Comparison of ENCODE assay signal across 19 cellular contexts in the genomic region with DNA sequence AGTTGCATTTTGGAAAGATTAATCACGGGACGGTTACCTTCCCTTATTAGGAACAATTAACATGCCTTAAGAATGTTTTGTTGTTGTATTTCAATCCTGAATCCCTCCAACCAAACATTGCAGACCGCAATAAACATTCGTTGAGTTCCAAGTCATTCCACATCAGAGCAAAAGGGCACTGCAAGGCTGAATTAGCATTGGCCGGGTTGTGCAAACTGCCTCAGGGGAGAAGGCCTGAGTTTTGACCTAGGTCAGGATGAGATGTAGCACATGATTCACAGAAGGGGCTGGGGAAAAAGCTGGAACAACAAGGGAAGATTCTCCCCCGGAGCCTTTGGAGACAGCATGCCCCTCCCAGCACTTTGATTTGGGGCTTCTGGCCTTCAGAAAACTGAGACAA.
DNase-seq lines count a peak whose midpoint lies in the region; ATAC-seq and TF ChIP-seq lines count a peak whose summit lies in the region.
"Had no signal": no experiment of that assay in that cellular context is flagged by ENCODE, and none has a peak within 500 bp of the region (broad histone marks: within the 10 kb centered on the region; RNA-seq: fewer than 3 reads in every experiment).

No MANE protein-coding gene starts in this region.

- H3K23ac ChIP-seq in mesenchymal stem cell (ENCODE audit: low read length in 2 of 2) = no peak overlapping the region

- 68 to 74% methylated on average over 6 of the region's 6 CpGs for WGBS in heart right ventricle, 2 donors
- WGBS in mesenchymal stem cell = 40% methylated on average over 4 of the region's 6 CpGs

- H3K4me3 ChIP-seq in right atrium auricular region = no peak overlapping the region
- H3K4me3 ChIP-seq in heart right ventricle = no peak overlapping the region
- H3K4me3 ChIP-seq in astrocyte of the spinal cord (ENCODE audit: low read depth, low read length) = no peak overlapping the region
- peak overlapping the region in 1 of 2 experiments; percentile 1 for H3K4me3 ChIP-seq in mesenchymal stem cell (ENCODE audit: insufficient read depth in 1 of 2, low read depth in 1 of 2, low read length in 2 of 2)
- no peak overlapping the region for H3K4me3 ChIP-seq in SJCRH30
- H3K4me3 ChIP-seq: left lung, uterus had no signal

- H3K4ac ChIP-seq in mesenchymal stem cell (ENCODE audit: low read depth in 1 of 2, low read length in 2 of 2) = peak overlapping the region in 1 of 2 experiments; percentile 64

- H4K91ac ChIP-seq in mesenchymal stem cell (ENCODE audit: low read length) = no peak overlapping the region

- H3K4me1 ChIP-seq in right atrium auricular region (no peaks in the 10 kb centered on the region), heart right ventricle (peaks cover 0 to 19% (median 8%) of the 10 kb centered on the region in 9 donors), mesenchymal stem cell (ENCODE audit: control insufficient read depth, insufficient read depth, low read depth, low read length) (peaks cover 3% of the 10 kb centered on the region), SJCRH30 (no peaks in the 10 kb centered on the region)
- H3K4me1 ChIP-seq: uterus had no signal

- no peak overlapping the region for H2AK5ac ChIP-seq in mesenchymal stem cell (ENCODE audit: low read length, severe bottlenecking)

- no peaks in the 10 kb centered on the region for H3K36me3 ChIP-seq in right atrium auricular region
- H3K36me3 ChIP-seq in heart right ventricle = no peaks in the 10 kb centered on the region
- no peaks in the 10 kb centered on the region for H3K36me3 ChIP-seq in mesenchymal stem cell (ENCODE audit: control insufficient read depth in 1 of 2, insufficient read depth in 2 of 2, low read depth in 1 of 2, low read length in 2 of 2)
- H3K36me3 ChIP-seq in SJCRH30 = no peaks in the 10 kb centered on the region
- H3K36me3 ChIP-seq: left lung, uterus had no signal

- peak overlapping the region; percentile 37 for H2AFZ ChIP-seq in mesenchymal stem cell (ENCODE audit: low read depth, low read length)

- in situ Hi-C loops in astrocyte of the spinal cord (cut with HindIII; ENCODE audit: low sequenced_read_pairs) = no loop called here

- peak; percentile 28 for DNase-seq in right atrium auricular region (ENCODE audit: low spot score)
- DNase-seq in heart right ventricle = no peak
- peak; percentile 22 for DNase-seq in astrocyte of the spinal cord (ENCODE audit: low read depth, low spot score)
- peak; percentile 94 for DNase-seq in mesenchymal stem cell
- DNase-seq in dermis blood vessel endothelial cell = no peak
- no peak for DNase-seq in SJCRH30
- no peak for DNase-seq in cortex of kidney (lab: John Stamatoyannopoulos, UW)
- DNase-seq: activated naive CD8-positive, alpha-beta T cell treated with anti-CD3 and anti-CD28 coated beads for 36 hours; cerebellar nuclear complex; hippocampal formation; left lung; naive thymus-derived CD4-positive, alpha-beta T cell; NCI-H1092 treated with DMSO at 0.1 percent for 48 hours; NCI-H2171 treated with DMSO at 0.1 percent for 48 hours had no signal

- no peak overlapping the region for H3K4me2 ChIP-seq in mesenchymal stem cell (ENCODE audit: low read length, poor library complexity, severe bottlenecking)

- TF ChIP-seq CTCF in right atrium auricular region (IDR thresholded peaks at IDR 0.05) = no peak
- TF ChIP-seq CTCF in heart right ventricle (IDR thresholded peaks at IDR 0.05) = no peak
- TF ChIP-seq CTCF in astrocyte of the spinal cord (IDR thresholded peaks at IDR 0.05; ENCODE audit: low read depth, low read length) = no peak

- intact Hi-C loops in heart right ventricle (cut with DNase I) = no loop called here

- no peak for ATAC-seq in heart right ventricle
- no peak for ATAC-seq in HG03159 (IDR thresholded peaks at IDR 0.05; ENCODE audit: unreplicated experiment)
- ATAC-seq: left lung; naive thymus-derived CD4-positive, alpha-beta T cell; stimulated activated effector memory CD8-positive, alpha-beta T cell treated with anti-CD3 and anti-CD28 coated beads, Interleukin-12 subunit alpha, Interleukin-12 subunit beta, amount 100 ng/mL, for 72 hours; WTC11 had no signal

- no peak overlapping the region for H2BK15ac ChIP-seq in mesenchymal stem cell (ENCODE audit: low read depth, poor library complexity, severe bottlenecking)

- H3K9ac ChIP-seq in mesenchymal stem cell (ENCODE audit: low read length) = peak overlapping the region; percentile 44

- H3K9me3 ChIP-seq in right atrium auricular region (no peaks in the 10 kb centered on the region), heart right ventricle (peaks cover 0 to 5% (median 0%) of the 10 kb centered on the region in 11 donors), mesenchymal stem cell (ENCODE audit: control insufficient read depth, low read length) (no peaks in the 10 kb centered on the region), SJCRH30 (replicated peaks) (no peaks in the 10 kb centered on the region)
- H3K9me3 ChIP-seq: left lung, uterus had no signal

- H3K27ac ChIP-seq in right atrium auricular region (no peak overlapping the region), heart right ventricle (no peak overlapping the region), mesenchymal stem cell (ENCODE audit: low read length, poor library complexity, severe bottlenecking) (no peak overlapping the region), SJCRH30 (no peak overlapping the region)
- H3K27ac ChIP-seq: epithelial cell of prostate, left lung, uterus had no signal

- no peak overlapping the region for H3K18ac ChIP-seq in mesenchymal stem cell (ENCODE audit: low read depth in 1 of 2, low read length in 2 of 2)

- H4K8ac ChIP-seq in mesenchymal stem cell (ENCODE audit: low read length) = no peak overlapping the region

- H2BK120ac ChIP-seq in mesenchymal stem cell (ENCODE audit: low read depth, low read length) = no peak overlapping the region

- no peaks in the 10 kb centered on the region for H3K79me1 ChIP-seq in mesenchymal stem cell (replicated peaks; ENCODE audit: low read length, poor library complexity, severe bottlenecking)

- no peak overlapping the region for H3K14ac ChIP-seq in mesenchymal stem cell (ENCODE audit: low read length in 2 of 2)

- H3K27me3 ChIP-seq in right atrium auricular region (no peaks in the 10 kb centered on the region), heart right ventricle (peaks cover 0 to 18% (median 0%) of the 10 kb centered on the region in 7 donors), mesenchymal stem cell (ENCODE audit: control insufficient read depth in 1 of 2, insufficient read depth in 1 of 2, low read length in 2 of 2) (no peaks in the 10 kb centered on the region), SJCRH30 (no peaks in the 10 kb centered on the region)
- H3K27me3 ChIP-seq: left lung, uterus had no signal

- H2BK5ac ChIP-seq in mesenchymal stem cell (ENCODE audit: low read depth, low read length, poor library complexity, severe bottlenecking) = no peak overlapping the region

- no peak overlapping the region for H2BK12ac ChIP-seq in mesenchymal stem cell (ENCODE audit: low read length in 2 of 2)

Comparison
In these comparisons a context has a peak if more than half of its experiments do, and no peak if none do; other contexts are left out.
1. DNase-seq: peak in right atrium auricular region (single experiment), astrocyte of the spinal cord (single experiment) and mesenchymal stem cell (single experiment); none in heart right ventricle (0 of 2), dermis blood vessel endothelial cell (single experiment), SJCRH30 (0 of 2) and cortex of kidney (single experiment).